Comparison of ENCODE assay signal across 17 cellular contexts in genomic region chr3:183818041-183818620, GRCh38. TPM values are rescaled to one million over a fixed set of nuclear protein-coding genes. Genes with fewer than 3 reads are reported as not detected.
A peak's percentile ranks its signal among the peaks of the same experiment; 100 is the strongest.
DNase-seq lines count a peak whose midpoint lies in the region; ATAC-seq and TF ChIP-seq lines count a peak whose summit lies in the region.
"Had no signal": no experiment of that assay in that cellular context is flagged by ENCODE, and none has a peak within 500 bp of the region (broad histone marks: within the 10 kb centered on the region; RNA-seq: fewer than 3 reads in every experiment).

No MANE protein-coding gene starts in this region.

- ATAC-seq in T-helper 17 cell = no peak
- ATAC-seq in psoas muscle = no peak
- ATAC-seq in HG02642 (IDR thresholded peaks at IDR 0.05; ENCODE audit: poor library complexity, unreplicated experiment) = no peak

- H3K36me3 ChIP-seq in psoas muscle (ENCODE audit: insufficient read depth in 1 of 2, low read depth in 1 of 2) = peaks cover 0 to 27% of the 10 kb centered on the region in 2 donors
- no peaks in the 10 kb centered on the region for H3K36me3 ChIP-seq in adrenal gland (replicated peaks in 1 of 2)

- no peaks in the 10 kb centered on the region for H3K36me3 Mint-ChIP-seq in T-helper 17 cell (ENCODE audit: low read depth)

- DNase-seq in NCI-H1417 (lab: John Stamatoyannopoulos, UW) = peak in 2 of 3 experiments; percentile 34 to 54
- no peak for DNase-seq in NCI-H1417 treated with DMSO at 0.1 percent for 48 hours (lab: John Stamatoyannopoulos, UW)
- no peak for DNase-seq in T-helper 17 cell
- peak in 2 of 10 donors; percentile 22 to 27 for DNase-seq in dorsolateral prefrontal cortex
- no peak for DNase-seq in psoas muscle
- no peak for DNase-seq in hypothalamus (lab: John Stamatoyannopoulos, UW)
- no peak for DNase-seq in adrenal gland
- DNase-seq: AML-193, KG1, NCI-H1105 treated with DMSO at 0.1 percent for 48 hours, NCI-H187, NCI-H226, OCI-M1, Right ventricle myocardium superior had no signal

- H3K4me1 ChIP-seq in psoas muscle (peaks cover 12% of the 10 kb centered on the region), adrenal gland (replicated peaks in 1 of 2) (no peaks in the 10 kb centered on the region)

- no peak overlapping the region for H3K4me3 Mint-ChIP-seq in T-helper 17 cell

- peak overlapping the region; percentile 19 for H3K27ac Mint-ChIP-seq in T-helper 17 cell

- H3K9me3 ChIP-seq in T-helper 17 cell (ENCODE audit: control insufficient read depth, low read length, poor library complexity, severe bottlenecking) (no peaks in the 10 kb centered on the region), psoas muscle (no peaks in the 10 kb centered on the region), adrenal gland (replicated peaks in 1 of 3) (no peaks in the 10 kb centered on the region)

- peaks cover 5% of the 10 kb centered on the region for H3K4me1 Mint-ChIP-seq in T-helper 17 cell

- H3K27me3 ChIP-seq in dorsolateral prefrontal cortex = no peaks in the 10 kb centered on the region
- H3K27me3 ChIP-seq in psoas muscle (ENCODE audit: insufficient read depth in 3 of 3, low read length in 2 of 3) = no peaks in the 10 kb centered on the region
- no peaks in the 10 kb centered on the region for H3K27me3 ChIP-seq in adrenal gland

- intact Hi-C loops in dorsolateral prefrontal cortex (cut with DNase I) = loop anchor here in 1 of 2 donors (2.0 kb wide), 1 partner anchor 17 kb away; no protein-coding TSS in a partner anchor
- intact Hi-C loops in psoas muscle (cut with DNase I) = no loop called here
- intact Hi-C loops in adrenal gland (cut with DNase I) = no loop called here

- WGBS in psoas muscle, 3 donors = 59 to 72% (median 64%) methylated on average over 13 to 14 of the region's 14 CpGs
- WGBS in adrenal gland, 4 donors = 85 to 100% (median 94%) methylated on average over 1 to 14 of the region's 14 CpGs

- peaks cover 4% of the 10 kb centered on the region for H3K27me3 Mint-ChIP-seq in T-helper 17 cell

- no peak for TF ChIP-seq POLR2A in adrenal gland (IDR thresholded peaks at IDR 0.05)

- peak overlapping the region; percentile 52 to 100 (median 99) for H3K27ac ChIP-seq in dorsolateral prefrontal cortex
- peak overlapping the region; percentile 48 for H3K27ac ChIP-seq in psoas muscle
- H3K27ac ChIP-seq in adrenal gland = no peak overlapping the region
- H3K27ac ChIP-seq: 22Rv1, C4-2B had no signal

- H3K4me3 ChIP-seq in dorsolateral prefrontal cortex = peak overlapping the region in 2 of 59 donors; percentile 2 to 22
- H3K4me3 ChIP-seq in psoas muscle = no peak overlapping the region
- H3K4me3 ChIP-seq in adrenal gland = no peak overlapping the region

- no peak for TF ChIP-seq CTCF in dorsolateral prefrontal cortex (IDR thresholded peaks at IDR 0.05 in 54 of 56, conservative IDR thresholded peaks at IDR 0.05 in 2 of 56; ENCODE audit: low read depth in 1 of 56, partially characterized antibody in 56 of 56)
- no peak for TF ChIP-seq CTCF in psoas muscle (IDR thresholded peaks at IDR 0.05)
- TF ChIP-seq CTCF in adrenal gland (IDR thresholded peaks at IDR 0.05) = no peak

RNA-seq across cellular contexts. Expression of gene MAP6D1, which starts 7.2 kb away (rescaled TPM):
- 1 to 10 TPM in 1 of 2 donors, under 1 TPM in 1; 0.26 to 1.7 TPM for total RNA-seq in T-helper 17 cell
- total RNA-seq in dorsolateral prefrontal cortex = 100 to 1,000 TPM in 6 of 120 experiments, 10 to 100 TPM in 114; 22.2 to 201 (median 55.1) TPM
- total RNA-seq in psoas muscle = 10 to 100 TPM in 1 of 4 donors, 1 to 10 TPM in 3; 4.6 to 12.3 (median 6.2) TPM
- polyA plus RNA-seq in psoas muscle = 1 to 10 TPM; 2.7 to 5.3 (median 4.5) TPM
- 1 to 10 TPM in 6 of 8 donors, under 1 TPM in 1, not detected in 1; 0.52 to 3.0 (median 2.0) TPM for total RNA-seq in adrenal gland
- 1 to 10 TPM in 1 of 3 donors, under 1 TPM in 1, not detected in 1; 0.27 to 2.5 TPM for polyA plus RNA-seq in adrenal gland

Comparison
In these comparisons a context has a peak if more than half of its experiments do, and no peak if none do; other contexts are left out.
1. DNase-seq: peak in NCI-H1417 (2 of 3); none in NCI-H1417 treated with DMSO at 0.1 percent for 48 hours (single experiment), T-helper 17 cell (0 of 3), psoas muscle (0 of 2), hypothalamus (0 of 51) and adrenal gland (0 of 7).
2. H3K27ac ChIP-seq: peak in dorsolateral prefrontal cortex (59 of 59) and psoas muscle (single experiment); none in adrenal gland (0 of 5).